10 cellular contexts compared by ENCODE assay signal in genomic region chr15:48559270-48559669, GRCh38.
DNase-seq lines count a peak whose midpoint lies in the region; TF ChIP-seq lines count a peak whose summit lies in the region.
"Had no signal": no experiment of that assay in that cellular context is flagged by ENCODE, and none has a peak within 500 bp of the region (broad histone marks: within the 10 kb centered on the region; RNA-seq: fewer than 3 reads in every experiment).

No MANE protein-coding gene starts in this region.

- peaks cover 0 to 5% (median 3%) of the 10 kb centered on the region in 3 donors for H3K27me3 Mint-ChIP-seq in CD14-positive monocyte (ENCODE audit: low read depth in 3 of 3)
- H3K27me3 Mint-ChIP-seq: stimulated activated naive CD8-positive, alpha-beta T cell treated with anti-CD3 and anti-CD28 coated beads, Interleukin-15, amount 100 ng/mL, for 72 hours had no signal

- peaks cover 0 to 2% (median 0%) of the 10 kb centered on the region in 7 donors for H3K9me3 Mint-ChIP-seq in CD14-positive monocyte
- H3K9me3 Mint-ChIP-seq: stimulated activated naive CD8-positive, alpha-beta T cell treated with anti-CD3 and anti-CD28 coated beads, Interleukin-15, amount 100 ng/mL, for 72 hours had no signal

- intact Hi-C loops in tibial artery (cut with DNase I; ENCODE audit: low total_unique reads): no loop called here
- intact Hi-C loops in CD14-positive monocyte (cut with micrococcal nuclease): no loop called here

- no peak overlapping the region for H3K27ac Mint-ChIP-seq in CD14-positive monocyte

- H3K36me3 ChIP-seq in esophagus (ENCODE audit: control insufficient read depth in 2 of 2, insufficient read depth in 2 of 2, low read length in 1 of 2): no peaks in the 10 kb centered on the region
- H3K36me3 ChIP-seq in muscle layer of colon (ENCODE audit: insufficient read depth, low read length): no peaks in the 10 kb centered on the region
- no peaks in the 10 kb centered on the region for H3K36me3 ChIP-seq in tibial artery

- WGBS in esophagus, 2 donors: 57% methylated on average over 5 of the region's 5 CpGs

- H3K4me1 ChIP-seq in esophagus (ENCODE audit: control insufficient read depth in 2 of 2, insufficient read depth in 2 of 2, low read length in 1 of 2): no peaks in the 10 kb centered on the region
- peaks cover 35% of the 10 kb centered on the region for H3K4me1 ChIP-seq in muscle layer of colon (ENCODE audit: insufficient read depth, low read length)
- peaks cover 0 to 40% (median 16%) of the 10 kb centered on the region in 4 donors for H3K4me1 ChIP-seq in tibial artery

- H3K9me3 ChIP-seq in esophagus (ENCODE audit: control insufficient read depth in 2 of 2, insufficient read depth in 1 of 2, low read depth in 1 of 2, low read length in 1 of 2): no peaks in the 10 kb centered on the region
- H3K9me3 ChIP-seq in muscle layer of colon (ENCODE audit: low read length): no peaks in the 10 kb centered on the region
- H3K9me3 ChIP-seq in tibial artery: no peaks in the 10 kb centered on the region

- H3K9ac ChIP-seq in muscle layer of colon (ENCODE audit: low read length): no peak overlapping the region

- H3K4me3 Mint-ChIP-seq in CD14-positive monocyte: no peak overlapping the region
- H3K4me3 Mint-ChIP-seq: stimulated activated naive CD8-positive, alpha-beta T cell treated with anti-CD3 and anti-CD28 coated beads, Interleukin-15, amount 100 ng/mL, for 72 hours had no signal

- peaks cover 0 to 3% of the 10 kb centered on the region in 2 donors for H3K36me3 Mint-ChIP-seq in CD14-positive monocyte

- H3K27ac ChIP-seq in esophagus (ENCODE audit: low read depth in 2 of 2, low read length in 1 of 2) (peak overlapping the region; percentile 5 to 8), muscle layer of colon (ENCODE audit: low read depth, low read length) (peak overlapping the region; percentile 30), tibial artery (peak overlapping the region; percentile 51 to 57)

- H3K4me1 Mint-ChIP-seq in CD14-positive monocyte: no peaks in the 10 kb centered on the region
- H3K4me1 Mint-ChIP-seq: stimulated activated naive CD8-positive, alpha-beta T cell treated with anti-CD3 and anti-CD28 coated beads, Interleukin-15, amount 100 ng/mL, for 72 hours had no signal

- DNase-seq in NCI-H226 (peak; percentile 24), tibial artery (peak; percentile 55 to 67), CD14-positive monocyte (ENCODE audit: low spot score) (no peak), NCI-H1092 treated with DMSO at 0.1 percent for 48 hours (lab: John Stamatoyannopoulos, UW) (no peak), COR-L47 (lab: John Stamatoyannopoulos, UW) (no peak)
- DNase-seq: PC-3; stimulated activated naive CD8-positive, alpha-beta T cell treated with anti-CD3 and anti-CD28 coated beads, Interleukin-15, amount 100 ng/mL, for 72 hours had no signal

- H3K27me3 ChIP-seq in esophagus (ENCODE audit: control insufficient read depth in 1 of 2, insufficient read depth in 2 of 2, low read length in 2 of 2) (no peaks in the 10 kb centered on the region), muscle layer of colon (ENCODE audit: control insufficient read depth in 1 of 2, insufficient read depth in 2 of 2, low read length in 2 of 2) (no peaks in the 10 kb centered on the region), tibial artery (no peaks in the 10 kb centered on the region)

- no peak for TF ChIP-seq CTCF in tibial artery (IDR thresholded peaks at IDR 0.05)
- TF ChIP-seq CTCF in CD14-positive monocyte (IDR thresholded peaks at IDR 0.05): no peak

- no peak overlapping the region for H3K4me3 ChIP-seq in esophagus (ENCODE audit: low read depth in 1 of 2, low read length in 2 of 2)
- no peak overlapping the region for H3K4me3 ChIP-seq in muscle layer of colon (ENCODE audit: low read depth in 1 of 2, low read length in 2 of 2)
- no peak overlapping the region for H3K4me3 ChIP-seq in tibial artery
- H3K4me3 ChIP-seq: skin epidermis had no signal

Comparison
In these comparisons a context has a peak if more than half of its experiments do, and no peak if none do; other contexts are left out.
1. DNase-seq: peak in NCI-H226 (single experiment) and tibial artery (2 of 2); none in CD14-positive monocyte (single experiment), NCI-H1092 treated with DMSO at 0.1 percent for 48 hours (single experiment) and COR-L47 (single experiment).
2. Peak in every context shown above with its lines, with median percentiles within 50 percentile points of each other: H3K27ac ChIP-seq.